8 cellular contexts compared by ENCODE assay signal in the genomic region with DNA sequence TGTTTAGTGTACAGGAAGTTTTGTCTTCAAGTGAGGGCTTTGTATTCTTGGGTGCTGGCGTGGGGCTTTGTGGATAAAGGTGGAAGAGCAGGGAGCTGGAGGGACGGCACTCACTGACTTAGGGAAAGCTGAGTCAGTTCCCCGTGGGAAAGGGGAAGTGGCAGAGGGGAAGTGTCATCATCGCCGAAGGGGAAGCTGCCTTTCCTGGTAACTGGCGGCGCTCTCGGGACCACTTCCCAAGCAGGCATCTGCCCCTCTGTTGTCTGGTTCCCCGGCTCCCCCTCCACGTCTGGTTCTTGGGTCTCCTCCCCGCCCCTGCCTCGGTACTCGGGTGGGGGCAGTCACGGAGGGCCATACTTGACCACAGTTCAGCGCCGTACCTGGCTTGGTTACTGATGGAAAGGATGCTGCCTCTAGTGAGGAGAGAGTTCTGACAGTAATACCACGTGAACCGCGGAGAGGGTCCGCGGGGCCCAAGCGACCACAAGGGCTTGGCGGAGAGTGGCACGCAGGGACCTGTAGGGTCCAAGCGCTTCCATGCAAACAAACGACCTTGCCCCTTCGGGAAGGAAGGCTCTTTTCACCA. TPM values are rescaled to one million over a fixed set of nuclear protein-coding genes. Genes with fewer than 3 reads are reported as not detected.
DNase-seq lines count a peak whose midpoint lies in the region; ATAC-seq, FAIRE-seq and TF ChIP-seq lines count a peak whose summit lies in the region.

No MANE protein-coding gene starts in this region.

- peak; percentile 48 for FAIRE-seq in K562 (lab: Jason Lieb, UNC)

- TF ChIP-seq CTCF in CD4-positive, alpha-beta T cell (IDR thresholded peaks at IDR 0.05), result no peak
- TF ChIP-seq CTCF in Panc1 (IDR thresholded peaks at IDR 0.05), result no peak
- TF ChIP-seq CTCF in K562 (IDR thresholded peaks at IDR 0.05 in 2 of 3, conservative IDR thresholded peaks at IDR 0.05 in 1 of 3; ENCODE audit: insufficient read depth in 2 of 3, low read depth in 1 of 3, low read length in 3 of 3), result no peak

- no peaks in the 10 kb centered on the region for H3K9me3 ChIP-seq in CD4-positive, alpha-beta T cell (ENCODE audit: control insufficient read depth, low read length)
- no peaks in the 10 kb centered on the region for H3K9me3 ChIP-seq in Panc1 (ENCODE audit: control insufficient read depth, insufficient read depth, low read depth, low read length)
- H3K9me3 ChIP-seq in K562 (replicated peaks; ENCODE audit: control insufficient read depth, insufficient read depth, low read depth, low read length), result no peaks in the 10 kb centered on the region

- intact Hi-C loops in CD4-positive, alpha-beta T cell (cut with DNase I, micrococcal nuclease), result loop anchor here (1.0 to 10.0 kb wide), 7 partner anchors 8 to 608 kb away; a partner anchor contains a TSS
- intact Hi-C loops in Panc1 (cut with micrococcal nuclease; ENCODE audit: unreplicated experiment), result no loop called here
- intact Hi-C loops in K562 (cut with micrococcal nuclease), result no loop called here
- intact Hi-C loops in sciatic nerve (cut with DNase I), result loop anchor here (5.0 kb wide), 1 partner anchor 329 kb away; no protein-coding TSS in a partner anchor

- peak overlapping the region; percentile 100 for H3K27ac ChIP-seq in CD4-positive, alpha-beta T cell (ENCODE audit: low read depth, low read length)
- H3K27ac ChIP-seq in Panc1 (ENCODE audit: low read length) (peak overlapping the region; percentile 85), K562 (ENCODE audit: extremely low read depth, low read depth, low read length) (peak overlapping the region; percentile 99)

- POLR2A ChIA-PET in CD4-positive, alpha-beta T cell (lab: Charles Lee), result interaction anchor here (0.7 to 10.1 kb wide), 6 partner anchors 8 to 600 kb away, joined by 3 to 83 read pairs (median 6); a partner anchor contains a TSS
- POLR2A ChIA-PET in Panc1 (lab: Charles Lee) (interaction anchor here (0.6 kb wide), 2 partner anchors 100 to 274 kb away, joined by 3 to 4 read pairs; no protein-coding TSS in a partner anchor), K562 (lab: Yijun Ruan, JAX) (interaction anchor here (0.6 to 1.5 kb wide), 7 partner anchors 10 to 437 kb away, joined by 3 to 9 read pairs (median 4); a partner anchor contains a TSS)

- H3K4me3 ChIP-seq in Panc1 (ENCODE audit: low read depth in 2 of 2, low read length in 2 of 2), result peak overlapping the region; percentile 72 to 84
- peak overlapping the region; percentile 76 for H3K4me3 ChIP-seq in K562
- peak overlapping the region; percentile 47 for H3K4me3 ChIP-seq in iPS-11a (ENCODE audit: low read depth, low read length)

- peak overlapping the region; percentile 97 for H3K9ac ChIP-seq in K562 (ENCODE audit: insufficient read depth in 1 of 2, low read depth in 2 of 2, low read length in 2 of 2)

- peak overlapping the region; percentile 62 for H2AFZ ChIP-seq in K562 (ENCODE audit: low read depth, low read length)

- in situ Hi-C loops in Panc1 (cut with HindIII; ENCODE audit: low pct_unique_long_range_greater_than_20kb, low sequenced_read_pairs) (no loop called here), K562 (cut with MboI) (no loop called here)

- H3K9me1 ChIP-seq in K562 (ENCODE audit: control insufficient read depth, insufficient read depth, low read length), result peaks cover 3% of the 10 kb centered on the region

- TF ChIP-seq RAD21 in K562 (CRISPR knock-in tag; conservative IDR thresholded peaks at IDR 0.05 in 1 of 2, IDR thresholded peaks at IDR 0.05 in 1 of 2), result no peak

- no peak for ATAC-seq in CD4-positive, alpha-beta T cell (ENCODE audit: poor library complexity)
- ATAC-seq in Panc1 (no peak), K562 (no peak), sciatic nerve (peak; percentile 38), HG03571 (IDR thresholded peaks at IDR 0.05; ENCODE audit: unreplicated experiment) (no peak)

- peaks cover 69% of the 10 kb centered on the region for H3K36me3 Mint-ChIP-seq in CD4-positive, alpha-beta T cell (ENCODE audit: low read depth)

- no peaks in the 10 kb centered on the region for H3K9me3 Mint-ChIP-seq in CD4-positive, alpha-beta T cell

- peaks cover 10% of the 10 kb centered on the region for H3K27me3 Mint-ChIP-seq in CD4-positive, alpha-beta T cell

- H3K27me3 ChIP-seq in CD4-positive, alpha-beta T cell (ENCODE audit: control insufficient read depth, insufficient read depth, low read length), result no peaks in the 10 kb centered on the region
- H3K27me3 ChIP-seq in Panc1 (ENCODE audit: control insufficient read depth, insufficient read depth, low read length) (no peaks in the 10 kb centered on the region), K562 (ENCODE audit: control insufficient read depth in 2 of 2, insufficient read depth in 2 of 2, low read length in 2 of 2) (no peaks in the 10 kb centered on the region)

- peak; percentile 50; the same call in 1 of the 2 replicates for TF ChIP-seq POLR2A in K562 (conservative IDR thresholded peaks at IDR 0.05)

- 0% methylated on average over 24 of the region's 27 CpGs for WGBS in K562 (ENCODE audit: insufficient coverage, low coverage, missing lambda C conversion rate)

- H3K36me3 ChIP-seq in Panc1 (ENCODE audit: control insufficient read depth, insufficient read depth, low read length) (no peaks in the 10 kb centered on the region; the same call in 1 of the 2 replicates), K562 (ENCODE audit: control insufficient read depth, insufficient read depth, low read length) (peaks cover 35% of the 10 kb centered on the region; the same call in 2 of the 3 replicates)

- TF ChIP-seq EP300 in K562 (IDR thresholded peaks at IDR 0.05; ENCODE audit: low read length), result 0 out of 2 replicates have a peak, but pooled peaks have one; percentile 9

- H3K4me1 ChIP-seq in Panc1 (ENCODE audit: control insufficient read depth, insufficient read depth, low read length) (peaks cover 29% of the 10 kb centered on the region), K562 (replicated peaks in 1 of 2; ENCODE audit: control insufficient read depth in 2 of 2, insufficient read depth in 2 of 2, low read length in 2 of 2) (peaks cover 28 to 56% of the 10 kb centered on the region in 2 experiments)

- peaks cover 4% of the 10 kb centered on the region for H4K20me1 ChIP-seq in K562 (replicated peaks; ENCODE audit: control insufficient read depth, insufficient read depth, low read length)

- H3K4me1 Mint-ChIP-seq in CD4-positive, alpha-beta T cell (ENCODE audit: low read depth), result peaks cover 48% of the 10 kb centered on the region

- peak overlapping the region; percentile 92 for H3K4me3 Mint-ChIP-seq in CD4-positive, alpha-beta T cell

- peak overlapping the region; percentile 92 for H3K4me2 ChIP-seq in K562 (ENCODE audit: insufficient read depth, low read length)

- TSS peak; percentile 69 for BruUV-seq in Panc1 (replicated peaks; lab: Mats Ljungman, UMichigan)
- BruUV-seq in K562 (replicated peaks; lab: Mats Ljungman, UMichigan), result TSS peak; percentile 28

- peaks cover 62% of the 10 kb centered on the region for H3K79me2 ChIP-seq in K562 (ENCODE audit: control insufficient read depth, insufficient read depth, low read length)

- CTCF ChIA-PET in CD4-positive, alpha-beta T cell (lab: Charles Lee), result interaction anchor here (0.8 to 1.7 kb wide), 4 partner anchors 8 to 100 kb away, joined by 3 to 13 read pairs (median 4); no protein-coding TSS in a partner anchor
- CTCF ChIA-PET in Panc1 (lab: Charles Lee) (interaction anchor here (0.7 kb wide), 1 partner anchor 70 kb away, joined by 3 read pairs; no protein-coding TSS in a partner anchor), K562 (lab: Yijun Ruan, JAX; ENCODE audit: low intra/inter-chr PET ratio) (no interaction called here)

- H3K27ac Mint-ChIP-seq in CD4-positive, alpha-beta T cell, result peak overlapping the region; percentile 90

- DNase-seq in CD4-positive, alpha-beta T cell, result peak in 2 of 10 experiments; percentile 39 to 45
- peak; percentile 68 for DNase-seq in GOT3 (lab: John Stamatoyannopoulos, UW)
- no peak for DNase-seq in Panc1 (ENCODE audit: low read depth, low spot score)
- DNase-seq in K562 (ENCODE audit: extremely low read depth in 1 of 4, low spot score in 3 of 4), result peak in 1 of 4 experiments; percentile 65
- peak; percentile 84 for DNase-seq in sciatic nerve (ENCODE audit: low spot score)
- no peak for DNase-seq in NCI-H446 treated with DMSO at 0.1 percent for 48 hours (lab: John Stamatoyannopoulos, UW)

RNA-seq across cellular contexts. Expression of a gene that starts 9.0 kb away (rescaled TPM):
- total RNA-seq in CD4-positive, alpha-beta T cell, result 100 to 1,000 TPM; 189 to 191 TPM
- total RNA-seq in Panc1 (2021; ENCODE audit: unreplicated experiment) (19.9 TPM), K562 (2014; rRNA removed) (2.7 and 5.0 TPM in 2 replicates), K562 (2014; rRNA removed; fragmentation: Illumina TruSeq; extraction: Trizol) (1.4 and 2.2 TPM in 2 replicates), K562 (2015; rRNA removed; fragmentation: Illumina TruSeq; extraction: Trizol) (0.47 and 0.98 TPM in 2 replicates), K562 (2021) (19.0 and 22.9 TPM in 2 replicates), sciatic nerve (41.0 TPM)
- 16.0 TPM for polyA plus RNA-seq in Panc1 (2012; ENCODE audit: insufficient read length)
- total RNA-seq in K562 (2011; cell fraction: chromatin; rRNA removed; ENCODE audit: low replicate concordance), result 35.9 and 42.7 TPM in 2 replicates
- 14.5 and 17.1 TPM in 2 replicates for total RNA-seq in K562 (2011; cell fraction: nucleolus; rRNA removed)
- 33.6 and 57.3 TPM in 2 replicates for total RNA-seq in K562 (2011; cell fraction: nucleoplasm; rRNA removed)
- polyA plus RNA-seq in K562 (2011; rRNA removed) (0.32 and 0.99 TPM in 2 replicates), K562 (2014; fragmentation: Illumina TruSeq; extraction: Trizol) (3.9 and 6.1 TPM in 2 replicates), K562 (2014; fragmentation: Nextera tagmentation; extraction: Ambion mirVana) (under 1 TPM; 0.01 to 0.06 TPM), K562 (2014; rRNA removed) (2.7 and 3.0 TPM in 2 replicates)
- 0.32 and 0.33 TPM in 2 replicates for polyA plus RNA-seq in K562 (2011; cell fraction: cytosol; rRNA removed)
- 5.9 and 6.5 TPM in 2 replicates for polyA plus RNA-seq in K562 (2011; cell fraction: nucleus; rRNA removed)
- 4.8 and 14.4 TPM in 2 replicates for polyA plus RNA-seq in K562 (2012)
- polyA minus RNA-seq in K562 (2011; rRNA and poly(A)+ RNA removed), result 1.7 and 5.4 TPM in 2 replicates
- 4.2 and 4.6 TPM in 2 replicates for polyA minus RNA-seq in K562 (2011; cell fraction: cytosol; rRNA and poly(A)+ RNA removed)
- 5.1 and 21.4 TPM in 2 replicates for polyA minus RNA-seq in K562 (2011; cell fraction: nucleus; rRNA and poly(A)+ RNA removed)

RNA-seq across cellular contexts. Expression of a gene that starts 11.8 kb away (rescaled TPM):
- total RNA-seq in CD4-positive, alpha-beta T cell, result 10 to 100 TPM; 29.3 to 29.6 TPM
- 1.6 TPM for total RNA-seq in Panc1 (2021; ENCODE audit: unreplicated experiment)
- 1.1 TPM for polyA plus RNA-seq in Panc1 (2012; ENCODE audit: insufficient read length)
- total RNA-seq in K562 (2011; cell fraction: chromatin; rRNA removed; ENCODE audit: low replicate concordance), result 4.3 and 8.8 TPM in 2 replicates
- total RNA-seq in K562 (2011; cell fraction: nucleolus; rRNA removed), result 3.3 and 4.3 TPM in 2 replicates
- total RNA-seq in K562 (2011; cell fraction: nucleoplasm; rRNA removed), result 2.1 and 4.4 TPM in 2 replicates
- total RNA-seq in K562 (2014; rRNA removed), result 0.32 TPM in 1 of 2 replicates, not detected in the other
- not detected in 2 replicates for total RNA-seq in K562 (2014; rRNA removed; fragmentation: Illumina TruSeq; extraction: Trizol)
- not detected in 2 replicates for total RNA-seq in K562 (2015; rRNA removed; fragmentation: Illumina TruSeq; extraction: Trizol)
- total RNA-seq in K562 (2021), result 1.0 and 1.4 TPM in 2 replicates
- 0.12 and 0.13 TPM in 2 replicates for polyA plus RNA-seq in K562 (2011; rRNA removed)
- 0.16 and 0.18 TPM in 2 replicates for polyA plus RNA-seq in K562 (2011; cell fraction: cytosol; rRNA removed)
- polyA plus RNA-seq in K562 (2011; cell fraction: nucleus; rRNA removed), result 1.1 and 2.4 TPM in 2 replicates
- polyA plus RNA-seq in K562 (2012), result 0.33 and 1.8 TPM in 2 replicates
- polyA plus RNA-seq in K562 (2014; fragmentation: Illumina TruSeq; extraction: Trizol), result 0.42 TPM in 2 replicates
- polyA plus RNA-seq in K562 (2014; fragmentation: Nextera tagmentation; extraction: Ambion mirVana), result under 1 TPM in 1 of 2 experiments, not detected in 1; 0.10 TPM
- 0.40 TPM in 1 of 2 replicates, not detected in the other for polyA plus RNA-seq in K562 (2014; rRNA removed)
- not detected in 2 replicates for polyA minus RNA-seq in K562 (2011; rRNA and poly(A)+ RNA removed)
- polyA minus RNA-seq in K562 (2011; cell fraction: cytosol; rRNA and poly(A)+ RNA removed), result not detected in 2 replicates
- polyA minus RNA-seq in K562 (2011; cell fraction: nucleus; rRNA and poly(A)+ RNA removed), result 0.27 and 0.78 TPM in 2 replicates
- 18.5 TPM for total RNA-seq in sciatic nerve

RNA-seq across cellular contexts. Expression of a gene that starts 14.3 kb away (rescaled TPM):
- total RNA-seq in CD4-positive, alpha-beta T cell, result 10 to 100 TPM; 15.4 to 16.3 TPM
- 75.2 TPM for total RNA-seq in Panc1 (2021; ENCODE audit: unreplicated experiment)
- 176 TPM for polyA plus RNA-seq in Panc1 (2012; ENCODE audit: insufficient read length)
- total RNA-seq in K562 (2011; cell fraction: chromatin; rRNA removed; ENCODE audit: low replicate concordance), result 6.8 and 9.8 TPM in 2 replicates
- 15.5 and 19.7 TPM in 2 replicates for total RNA-seq in K562 (2011; cell fraction: nucleolus; rRNA removed)
- 10.8 and 15.5 TPM in 2 replicates for total RNA-seq in K562 (2011; cell fraction: nucleoplasm; rRNA removed)
- total RNA-seq in K562 (2014; rRNA removed), result 99.8 TPM in 2 replicates
- 13.3 and 16.4 TPM in 2 replicates for total RNA-seq in K562 (2014; rRNA removed; fragmentation: Illumina TruSeq; extraction: Trizol)
- total RNA-seq in K562 (2015; rRNA removed; fragmentation: Illumina TruSeq; extraction: Trizol), result 52.6 and 57.3 TPM in 2 replicates
- 54.7 and 61.2 TPM in 2 replicates for total RNA-seq in K562 (2021)
- polyA plus RNA-seq in K562 (2011; rRNA removed), result 34.5 and 39.9 TPM in 2 replicates
- 53.5 and 108 TPM in 2 replicates for polyA plus RNA-seq in K562 (2011; cell fraction: cytosol; rRNA removed)
- 33.4 and 45.6 TPM in 2 replicates for polyA plus RNA-seq in K562 (2011; cell fraction: nucleus; rRNA removed)
- 56.0 and 83.5 TPM in 2 replicates for polyA plus RNA-seq in K562 (2012)
- 19.1 and 32.8 TPM in 2 replicates for polyA plus RNA-seq in K562 (2014; fragmentation: Illumina TruSeq; extraction: Trizol)
- polyA plus RNA-seq in K562 (2014; fragmentation: Nextera tagmentation; extraction: Ambion mirVana), result 10 to 100 TPM; 70.4 to 90.4 TPM
- polyA plus RNA-seq in K562 (2014; rRNA removed), result 87.3 and 104 TPM in 2 replicates
- 4.0 and 5.2 TPM in 2 replicates for polyA minus RNA-seq in K562 (2011; rRNA and poly(A)+ RNA removed)
- 26.4 and 63.1 TPM in 2 replicates for polyA minus RNA-seq in K562 (2011; cell fraction: cytosol; rRNA and poly(A)+ RNA removed)
- 11.7 and 17.4 TPM in 2 replicates for polyA minus RNA-seq in K562 (2011; cell fraction: nucleus; rRNA and poly(A)+ RNA removed)
- total RNA-seq in sciatic nerve, result 53.5 TPM

RNA-seq across cellular contexts. Expression of a gene that starts 14.8 kb away (rescaled TPM):
- total RNA-seq in CD4-positive, alpha-beta T cell, result 1 to 10 TPM; 8.7 TPM
- 8.6 TPM for total RNA-seq in Panc1 (2021; ENCODE audit: unreplicated experiment)
- 9.2 TPM for polyA plus RNA-seq in Panc1 (2012; ENCODE audit: insufficient read length)
- total RNA-seq in K562 (2011; cell fraction: chromatin; rRNA removed; ENCODE audit: low replicate concordance), result 5.6 and 9.9 TPM in 2 replicates
- total RNA-seq in K562 (2011; cell fraction: nucleolus; rRNA removed), result 6.5 and 8.8 TPM in 2 replicates
- total RNA-seq in K562 (2011; cell fraction: nucleoplasm; rRNA removed), result 5.0 and 6.4 TPM in 2 replicates
- 4.7 and 6.0 TPM in 2 replicates for total RNA-seq in K562 (2014; rRNA removed)
- 5.7 and 5.8 TPM in 2 replicates for total RNA-seq in K562 (2014; rRNA removed; fragmentation: Illumina TruSeq; extraction: Trizol)
- total RNA-seq in K562 (2015; rRNA removed; fragmentation: Illumina TruSeq; extraction: Trizol), result 6.4 and 7.6 TPM in 2 replicates
- total RNA-seq in K562 (2021), result 6.9 and 7.8 TPM in 2 replicates
- 4.2 and 7.2 TPM in 2 replicates for polyA plus RNA-seq in K562 (2011; rRNA removed)
- 4.6 and 5.4 TPM in 2 replicates for polyA plus RNA-seq in K562 (2011; cell fraction: cytosol; rRNA removed)
- polyA plus RNA-seq in K562 (2011; cell fraction: nucleus; rRNA removed), result 7.7 and 13.1 TPM in 2 replicates
- 2.8 and 5.2 TPM in 2 replicates for polyA plus RNA-seq in K562 (2012)
- 7.3 and 7.9 TPM in 2 replicates for polyA plus RNA-seq in K562 (2014; fragmentation: Illumina TruSeq; extraction: Trizol)
- polyA plus RNA-seq in K562 (2014; fragmentation: Nextera tagmentation; extraction: Ambion mirVana), result 1 to 10 TPM; 2.4 to 5.7 TPM
- polyA plus RNA-seq in K562 (2014; rRNA removed), result 4.8 and 7.5 TPM in 2 replicates
- polyA minus RNA-seq in K562 (2011; rRNA and poly(A)+ RNA removed), result 2.1 and 5.2 TPM in 2 replicates
- 1.9 and 2.5 TPM in 2 replicates for polyA minus RNA-seq in K562 (2011; cell fraction: cytosol; rRNA and poly(A)+ RNA removed)
- 5.5 and 8.3 TPM in 2 replicates for polyA minus RNA-seq in K562 (2011; cell fraction: nucleus; rRNA and poly(A)+ RNA removed)
- total RNA-seq in sciatic nerve, result 13.3 TPM

RNA-seq across cellular contexts. Expression of a gene that starts 45.5 kb away (rescaled TPM):
- 100 to 1,000 TPM; 263 to 297 TPM for total RNA-seq in CD4-positive, alpha-beta T cell
- total RNA-seq in Panc1 (2021; ENCODE audit: unreplicated experiment), result 84.6 TPM
- polyA plus RNA-seq in Panc1 (2012; ENCODE audit: insufficient read length), result 113 TPM
- total RNA-seq in K562 (2011; cell fraction: chromatin; rRNA removed; ENCODE audit: low replicate concordance), result 101 and 117 TPM in 2 replicates
- total RNA-seq in K562 (2011; cell fraction: nucleolus; rRNA removed), result 47.2 and 48.0 TPM in 2 replicates
- total RNA-seq in K562 (2011; cell fraction: nucleoplasm; rRNA removed), result 69.7 and 83.1 TPM in 2 replicates
- total RNA-seq in K562 (2014; rRNA removed), result 34.8 and 36.7 TPM in 2 replicates
- total RNA-seq in K562 (2014; rRNA removed; fragmentation: Illumina TruSeq; extraction: Trizol), result 14.6 and 15.2 TPM in 2 replicates
- total RNA-seq in K562 (2015; rRNA removed; fragmentation: Illumina TruSeq; extraction: Trizol), result 19.8 and 21.2 TPM in 2 replicates
- 30.6 and 38.2 TPM in 2 replicates for total RNA-seq in K562 (2021)
- 12.2 and 15.7 TPM in 2 replicates for polyA plus RNA-seq in K562 (2011; rRNA removed)
- polyA plus RNA-seq in K562 (2011; cell fraction: cytosol; rRNA removed), result 16.1 and 25.2 TPM in 2 replicates
- polyA plus RNA-seq in K562 (2011; cell fraction: nucleus; rRNA removed), result 70.0 and 86.2 TPM in 2 replicates
- polyA plus RNA-seq in K562 (2012), result 29.2 and 37.9 TPM in 2 replicates
- polyA plus RNA-seq in K562 (2014; fragmentation: Illumina TruSeq; extraction: Trizol), result 24.7 and 24.8 TPM in 2 replicates
- polyA plus RNA-seq in K562 (2014; fragmentation: Nextera tagmentation; extraction: Ambion mirVana), result under 1 TPM; 0.39 to 0.63 TPM
- polyA plus RNA-seq in K562 (2014; rRNA removed), result 27.8 and 33.9 TPM in 2 replicates
- 23.8 TPM in 2 replicates for polyA minus RNA-seq in K562 (2011; rRNA and poly(A)+ RNA removed)
- 17.8 and 29.3 TPM in 2 replicates for polyA minus RNA-seq in K562 (2011; cell fraction: cytosol; rRNA and poly(A)+ RNA removed)
- 24.1 and 28.0 TPM in 2 replicates for polyA minus RNA-seq in K562 (2011; cell fraction: nucleus; rRNA and poly(A)+ RNA removed)
- 138 TPM for total RNA-seq in sciatic nerve

Comparison
In these comparisons a context has a peak if more than half of its experiments do, and no peak if none do; other contexts are left out.
1. DNase-seq: peak in GOT3 (single experiment) and sciatic nerve (single experiment); none in Panc1 (single experiment) and NCI-H446 treated with DMSO at 0.1 percent for 48 hours (single experiment).
2. intact Hi-C loops: an anchor here in CD4-positive, alpha-beta T cell (1.0 to 10.0 kb wide) and sciatic nerve (5.0 kb wide); none called in Panc1 and K562.
3. Peak in every context shown above with its lines, with median percentiles within 50 percentile points of each other: H3K27ac ChIP-seq and H3K4me3 ChIP-seq.